ENCODE assay signal across 19 cellular contexts in the genomic region with DNA sequence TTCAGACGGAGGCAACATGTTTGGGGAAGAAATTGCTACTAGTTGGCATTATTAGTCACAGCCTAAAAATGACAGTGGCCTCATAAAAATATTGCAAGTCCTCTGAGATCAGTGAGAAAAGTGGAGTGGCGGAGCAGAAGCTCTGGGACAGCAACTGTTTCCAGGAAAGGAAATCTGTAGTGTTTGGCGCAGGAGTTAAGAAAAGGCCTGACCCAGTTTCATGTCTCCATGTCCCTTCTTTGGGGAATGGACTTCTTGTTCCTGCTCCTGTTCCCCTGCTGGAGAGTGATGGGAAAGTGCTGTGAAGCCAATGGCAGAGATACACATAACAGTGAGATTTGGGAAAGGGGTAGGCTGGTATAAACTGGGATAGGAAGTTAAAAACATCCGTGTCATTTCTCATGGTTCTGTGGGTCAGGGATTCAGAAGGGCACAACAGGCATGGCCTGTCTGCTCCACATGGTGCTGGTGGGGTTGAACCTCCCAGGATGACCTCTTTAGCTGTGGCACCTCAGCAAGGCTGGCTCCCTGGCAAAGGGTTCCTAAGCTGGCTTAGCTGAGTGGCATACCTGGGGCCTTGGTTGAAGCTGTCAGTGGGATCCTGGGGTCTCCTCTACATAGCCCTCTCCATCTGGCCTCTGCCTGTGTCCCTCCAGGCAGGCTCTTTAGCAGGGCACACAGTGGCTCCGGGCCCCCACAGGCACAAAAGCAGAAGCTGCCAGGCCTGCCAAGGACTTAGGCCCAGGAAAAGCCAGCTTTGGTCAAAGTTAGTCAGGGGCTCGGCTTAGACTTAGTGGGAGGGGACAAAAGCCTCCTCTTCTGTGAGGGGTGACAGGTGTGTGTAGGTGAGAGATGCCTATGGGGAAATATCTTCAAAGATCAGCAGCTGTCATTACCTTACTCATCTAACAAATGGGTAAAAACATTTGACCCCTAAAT.
"Had no signal": no experiment of that assay in that cellular context is flagged by ENCODE, and none has a peak within 500 bp of the region (broad histone marks: within the 10 kb centered on the region; RNA-seq: fewer than 3 reads in every experiment).

No MANE protein-coding gene starts in this region.

- DNase-seq: activated CD4-positive, alpha-beta memory T cell treated with anti-CD3 and anti-CD28 coated beads for 36 hours; activated CD4-positive, alpha-beta T cell treated with anti-CD3 and anti-CD28 coated beads for 1 hour; activated CD8-positive, alpha-beta memory T cell treated with anti-CD3 and anti-CD28 coated beads, Interleukin-2, amount 50 U/mL, for 48 hours; activated gamma-delta T cell treated with Interleukin-2 at 50 U/mL for 16 hours; amniotic stem cell; brain microvascular endothelial cell; cerebellar nuclear complex; effector memory CD4-positive, alpha-beta T cell; gastrocnemius medialis; mesenchymal stem cell; natural killer cell; small intestine; stimulated activated CD4-positive, alpha-beta T cell treated with anti-CD3 and anti-CD28 coated beads, Interleukin-4, amount 100 ng/mL, for 4 hours; stimulated activated CD8-positive, alpha-beta memory T cell treated with anti-CD3 and anti-CD28 coated beads, Interleukin-4, amount 100 ng/mL, for 48 hours; stimulated activated naive CD8-positive, alpha-beta T cell treated with anti-CD3 and anti-CD28 coated beads, Interleukin-15, amount 100 ng/mL, for 72 hours; upper lobe of left lung had no signal

- H3K27me3 ChIP-seq: gastrocnemius medialis, upper lobe of left lung had no signal

- H3K9me3 Mint-ChIP-seq: activated CD4-positive, alpha-beta memory T cell treated with anti-CD3 and anti-CD28 coated beads for 36 hours had no signal

- H3K36me3 Mint-ChIP-seq: activated CD4-positive, alpha-beta memory T cell treated with anti-CD3 and anti-CD28 coated beads for 36 hours; activated naive CD8-positive, alpha-beta T cell; natural killer cell had no signal

- H3K27ac ChIP-seq: brain microvascular endothelial cell, epithelial cell of prostate, gastrocnemius medialis, upper lobe of left lung had no signal

- H3K36me3 ChIP-seq: brain microvascular endothelial cell, gastrocnemius medialis, upper lobe of left lung had no signal

- H3K27ac Mint-ChIP-seq: activated CD4-positive, alpha-beta memory T cell treated with anti-CD3 and anti-CD28 coated beads for 36 hours; activated naive CD8-positive, alpha-beta T cell; natural killer cell had no signal

- H3K4me1 ChIP-seq: gastrocnemius medialis, upper lobe of left lung had no signal

- H3K4me3 ChIP-seq: gastrocnemius medialis, upper lobe of left lung had no signal

- H3K4me1 Mint-ChIP-seq: natural killer cell; stimulated activated naive CD8-positive, alpha-beta T cell treated with anti-CD3 and anti-CD28 coated beads, Interleukin-15, amount 100 ng/mL, for 72 hours had no signal

- ATAC-seq: gastrocnemius medialis; left lobe of liver; natural killer cell; stimulated activated naive CD8-positive, alpha-beta T cell treated with anti-CD3 and anti-CD28 coated beads, Interleukin-15, amount 100 ng/mL, for 72 hours had no signal

- H3K4me3 Mint-ChIP-seq: activated CD4-positive, alpha-beta memory T cell treated with anti-CD3 and anti-CD28 coated beads for 36 hours; activated naive CD8-positive, alpha-beta T cell; natural killer cell; stimulated activated naive CD8-positive, alpha-beta T cell treated with anti-CD3 and anti-CD28 coated beads, Interleukin-15, amount 100 ng/mL, for 72 hours had no signal

- H3K9me3 ChIP-seq: gastrocnemius medialis, upper lobe of left lung had no signal
